In genomic region chr5:170491479-170491878, GRCh38 we compare ENCODE assay signal across 1 cellular context.
TF ChIP-seq lines count a peak whose summit lies in the region.

No MANE protein-coding gene starts in this region.

TF ChIP-seq in SK-N-SH, 30 proteins besides CTCF, POLR2A, EP300 and RAD21 (continued from another document):
- TF ChIP-seq RCOR1 (IDR thresholded peaks at IDR 0.05; ENCODE audit: low read length) (no peak), FOXM1 (IDR thresholded peaks at IDR 0.05; ENCODE audit: low read depth) (no peak), RFX5 (IDR thresholded peaks at IDR 0.05; ENCODE audit: low read length) (no peak), POLR2AphosphoS5 (IDR thresholded peaks at IDR 0.05; ENCODE audit: low read depth, low read length) (no peak), GABPA (IDR thresholded peaks at IDR 0.05; ENCODE audit: low read depth) (peak; percentile 60), MXI1 (IDR thresholded peaks at IDR 0.05; ENCODE audit: low read depth, low read length) (no peak), GATA2 (CRISPR knock-in tag; IDR thresholded peaks at IDR 0.05) (no peak), EZH2phosphoT487 (IDR thresholded peaks at IDR 0.05; ENCODE audit: borderline replicate concordance, low read depth) (no peak), ZBTB33 (IDR thresholded peaks at IDR 0.05; ENCODE audit: borderline replicate concordance, low read depth) (0 out of 2 replicates have a peak, but pooled peaks have one; percentile 28), ELF1 (IDR thresholded peaks at IDR 0.05) (0 out of 2 replicates have a peak, but pooled peaks have one; percentile 20), YY1 (IDR thresholded peaks at IDR 0.05; ENCODE audit: low read depth) (peak; percentile 24; the same call in 1 of the 2 replicates), JUND (IDR thresholded peaks at IDR 0.05) (peak; percentile 87), TAF1 (IDR thresholded peaks at IDR 0.05; ENCODE audit: borderline replicate concordance, low read depth, low read length) (no peak; the same call in 1 of the 2 replicates)
- TF ChIP-seq, protein P1, sequence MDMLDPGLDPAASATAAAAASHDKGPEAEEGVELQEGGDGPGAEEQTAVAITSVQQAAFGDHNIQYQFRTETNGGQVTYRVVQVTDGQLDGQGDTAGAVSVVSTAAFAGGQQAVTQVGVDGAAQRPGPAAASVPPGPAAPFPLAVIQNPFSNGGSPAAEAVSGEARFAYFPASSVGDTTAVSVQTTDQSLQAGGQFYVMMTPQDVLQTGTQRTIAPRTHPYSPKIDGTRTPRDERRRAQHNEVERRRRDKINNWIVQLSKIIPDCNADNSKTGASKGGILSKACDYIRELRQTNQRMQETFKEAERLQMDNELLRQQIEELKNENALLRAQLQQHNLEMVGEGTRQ (IDR thresholded peaks at IDR 0.05; ENCODE audit: borderline replicate concordance, low read depth, low read length): no peak
TF ChIP-seq in SK-N-SH: peak in this region for 15.
